In genomic region chr2:27085670-27086089, GRCh38 we compare ENCODE assay signal across 8 cellular contexts. TPM values are rescaled to one million over a fixed set of nuclear protein-coding genes. Genes with fewer than 3 reads are reported as not detected.
A peak's percentile ranks its signal among the peaks of the same experiment; 100 is the strongest.
DNase-seq lines count a peak whose midpoint lies in the region; TF ChIP-seq lines count a peak whose summit lies in the region.

No MANE protein-coding gene starts in this region.

- no peaks in the 10 kb centered on the region for H3K36me3 ChIP-seq in duodenal mucosa (ENCODE audit: control insufficient read depth in 1 of 2, insufficient read depth in 2 of 2, low read length in 2 of 2)
- H3K36me3 ChIP-seq in liver (ENCODE audit: control insufficient read depth in 4 of 4, insufficient read depth in 3 of 4, low read depth in 1 of 4, low read length in 3 of 4): no peaks in the 10 kb centered on the region

- TF ChIP-seq POLR2A in GM15510 (IDR thresholded peaks at IDR 0.05; ENCODE audit: borderline replicate concordance, extremely low read depth, insufficient read length): peak; percentile 36

- no peaks in the 10 kb centered on the region for H3K36me3 Mint-ChIP-seq in T-helper 1 cell treated with Interleukin-12 subunit alpha and Interleukin-12 subunit beta and Interleukin-4 antibody, amounts not matched to agents 30 μg/mL and 1 μg/mL, for 36 hours (ENCODE audit: low read depth)

- H3K9me3 ChIP-seq in duodenal mucosa (ENCODE audit: control insufficient read depth in 1 of 2, low read length in 2 of 2) (no peaks in the 10 kb centered on the region), liver (ENCODE audit: control insufficient read depth in 4 of 4, low read length in 3 of 4) (no peaks in the 10 kb centered on the region)

- H3K27me3 ChIP-seq in HL-60 (ENCODE audit: insufficient read depth, poor library complexity, severe bottlenecking) (no peaks in the 10 kb centered on the region), duodenal mucosa (ENCODE audit: control insufficient read depth in 1 of 2, insufficient read depth in 2 of 2, low read length in 2 of 2) (no peaks in the 10 kb centered on the region), liver (ENCODE audit: control insufficient read depth in 4 of 4, insufficient read depth in 4 of 4, low read length in 3 of 4) (no peaks in the 10 kb centered on the region)

- TF ChIP-seq CTCF in HL-60 (IDR thresholded peaks at IDR 0.05; ENCODE audit: insufficient read depth, low read length) (no peak), liver (IDR thresholded peaks at IDR 0.05; ENCODE audit: low read depth, low read length, missing input control) (peak; percentile 28)

- 3% methylated on average over 38 of the region's 38 CpGs for WGBS in liver

- H3K27ac Mint-ChIP-seq in T-helper 1 cell treated with Interleukin-12 subunit alpha and Interleukin-12 subunit beta and Interleukin-4 antibody, amounts not matched to agents 30 μg/mL and 1 μg/mL, for 36 hours: peak overlapping the region; percentile 76

- peak overlapping the region; percentile 58 to 76 for H3K9ac ChIP-seq in duodenal mucosa (ENCODE audit: low read depth in 1 of 2, low read length in 2 of 2)
- no peak overlapping the region for H3K9ac ChIP-seq in liver (ENCODE audit: low read depth in 1 of 2, low read length in 2 of 2)

- H3K4me1 ChIP-seq in duodenal mucosa (ENCODE audit: control insufficient read depth in 1 of 2, insufficient read depth in 2 of 2, low read length in 2 of 2) (peaks cover 33 to 44% of the 10 kb centered on the region in 2 donors), liver (ENCODE audit: control insufficient read depth in 4 of 4, insufficient read depth in 4 of 4, low read length in 3 of 4) (peaks cover 10 to 65% (median 34%) of the 10 kb centered on the region in 4 donors)

- peak; percentile 75 to 76 for TF ChIP-seq RAD21 in liver (IDR thresholded peaks at IDR 0.05)

- H3K27ac ChIP-seq in HL-60 (replicated peaks) (peak overlapping the region; percentile 82; the same call in 1 of the 2 replicates), duodenal mucosa (ENCODE audit: low read depth, low read length) (peak overlapping the region; percentile 85), liver (ENCODE audit: low read depth in 1 of 2, low read length in 2 of 2) (peak overlapping the region; percentile 70 to 87)

- H3K27me3 Mint-ChIP-seq in T-helper 1 cell treated with Interleukin-12 subunit alpha and Interleukin-12 subunit beta and Interleukin-4 antibody, amounts not matched to agents 30 μg/mL and 1 μg/mL, for 36 hours (ENCODE audit: low read depth): no peaks in the 10 kb centered on the region

- no peaks in the 10 kb centered on the region for H3K9me3 Mint-ChIP-seq in T-helper 1 cell treated with Interleukin-12 subunit alpha and Interleukin-12 subunit beta and Interleukin-4 antibody, amounts not matched to agents 30 μg/mL and 1 μg/mL, for 36 hours

- peak overlapping the region; percentile 66 for H3K4me3 Mint-ChIP-seq in T-helper 1 cell treated with Interleukin-12 subunit alpha and Interleukin-12 subunit beta and Interleukin-4 antibody, amounts not matched to agents 30 μg/mL and 1 μg/mL, for 36 hours

- H3K4me1 Mint-ChIP-seq in T-helper 1 cell treated with Interleukin-12 subunit alpha and Interleukin-12 subunit beta and Interleukin-4 antibody, amounts not matched to agents 30 μg/mL and 1 μg/mL, for 36 hours (ENCODE audit: low read depth): peaks cover 40% of the 10 kb centered on the region

- peak; percentile 87 for DNase-seq in Ammon's horn (ENCODE audit: low spot score)
- peak in 1 of 2 experiments; percentile 46 for DNase-seq in HL-60 (ENCODE audit: low read depth in 1 of 2, low spot score in 1 of 2)
- DNase-seq in stimulated activated CD4-positive, alpha-beta T cell treated with anti-CD3 and anti-CD28 coated beads, TNF-alpha, amount 100 ng/mL, for 4 hours (ENCODE audit: low read depth in 3 of 3): peak in 2 of 3 experiments; percentile 19 to 24
- DNase-seq in COLO829 (ENCODE audit: low spot score): no peak

- H3K4me3 ChIP-seq in HL-60 (replicated peaks; ENCODE audit: insufficient read depth, low read length) (peak overlapping the region; percentile 49), duodenal mucosa (ENCODE audit: low read depth in 1 of 2, low read length in 2 of 2) (peak overlapping the region; percentile 76 to 78), liver (ENCODE audit: low read depth in 1 of 3, low read length in 3 of 3) (peak overlapping the region; percentile 46 to 73 (median 63))

TF ChIP-seq in liver, 16 proteins besides CTCF, POLR2A, EP300 and RAD21:
- TF ChIP-seq REST (IDR thresholded peaks at IDR 0.05) (no peak), TAF1 (conservative IDR thresholded peaks at IDR 0.05) (no peak), FOXA1 (IDR thresholded peaks at IDR 0.05) (no peak), HNF4G (IDR thresholded peaks at IDR 0.05) (no peak), YY1 (IDR thresholded peaks at IDR 0.05) (no peak), RXRA (IDR thresholded peaks at IDR 0.05) (no peak), NR2F2 (IDR thresholded peaks at IDR 0.05) (no peak), EGR1 (IDR thresholded peaks at IDR 0.05; ENCODE audit: low read depth in 2 of 2) (no peak), SP1 (IDR thresholded peaks at IDR 0.05) (no peak), GABPA (IDR thresholded peaks at IDR 0.05 in 1 of 2, conservative IDR thresholded peaks at IDR 0.05 in 1 of 2) (no peak), ATF3 (IDR thresholded peaks at IDR 0.05) (no peak), HNF4A (conservative IDR thresholded peaks at IDR 0.05) (no peak), JUND (IDR thresholded peaks at IDR 0.05) (no peak), FOXA2 (IDR thresholded peaks at IDR 0.05) (no peak)
- TF ChIP-seq, protein P1, sequence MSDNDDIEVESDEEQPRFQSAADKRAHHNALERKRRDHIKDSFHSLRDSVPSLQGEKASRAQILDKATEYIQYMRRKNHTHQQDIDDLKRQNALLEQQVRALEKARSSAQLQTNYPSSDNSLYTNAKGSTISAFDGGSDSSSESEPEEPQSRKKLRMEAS (IDR thresholded peaks at IDR 0.05): no peak
- TF ChIP-seq, protein P2, sequence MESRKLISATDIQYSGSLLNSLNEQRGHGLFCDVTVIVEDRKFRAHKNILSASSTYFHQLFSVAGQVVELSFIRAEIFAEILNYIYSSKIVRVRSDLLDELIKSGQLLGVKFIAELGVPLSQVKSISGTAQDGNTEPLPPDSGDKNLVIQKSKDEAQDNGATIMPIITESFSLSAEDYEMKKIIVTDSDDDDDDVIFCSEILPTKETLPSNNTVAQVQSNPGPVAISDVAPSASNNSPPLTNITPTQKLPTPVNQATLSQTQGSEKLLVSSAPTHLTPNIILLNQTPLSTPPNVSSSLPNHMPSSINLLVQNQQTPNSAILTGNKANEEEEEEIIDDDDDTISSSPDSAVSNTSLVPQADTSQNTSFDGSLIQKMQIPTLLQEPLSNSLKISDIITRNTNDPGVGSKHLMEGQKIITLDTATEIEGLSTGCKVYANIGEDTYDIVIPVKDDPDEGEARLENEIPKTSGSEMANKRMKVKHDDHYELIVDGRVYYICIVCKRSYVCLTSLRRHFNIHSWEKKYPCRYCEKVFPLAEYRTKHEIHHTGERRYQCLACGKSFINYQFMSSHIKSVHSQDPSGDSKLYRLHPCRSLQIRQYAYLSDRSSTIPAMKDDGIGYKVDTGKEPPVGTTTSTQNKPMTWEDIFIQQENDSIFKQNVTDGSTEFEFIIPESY (IDR thresholded peaks at IDR 0.05): no peak

RNA-seq across cellular contexts. Expression of gene KHK, which starts 0.9 kb away (rescaled TPM):
- total RNA-seq in liver: 100 to 1,000 TPM in 1 of 2 donors, 10 to 100 TPM in 1; 26.1 to 152 TPM
- 100 to 1,000 TPM; 223 to 462 TPM for polyA plus RNA-seq in liver

RNA-seq across cellular contexts. Expression of gene EMILIN1, which starts 7.3 kb away (rescaled TPM):
- 10 to 100 TPM; 24.8 to 26.1 TPM for total RNA-seq in liver
- 10 to 100 TPM in 1 of 2 donors, 1 to 10 TPM in 1; 3.4 to 23.1 TPM for polyA plus RNA-seq in liver

RNA-seq across cellular contexts. Expression of gene OST4, which starts 14.2 kb away (rescaled TPM):
- total RNA-seq in liver: 100 to 1,000 TPM in 1 of 2 donors, 10 to 100 TPM in 1; 94.8 to 186 TPM
- 100 to 1,000 TPM; 227 to 377 TPM for polyA plus RNA-seq in liver

RNA-seq across cellular contexts. Expression of gene CGREF1, which starts 33.2 kb away (rescaled TPM):
- total RNA-seq in liver: 10 to 100 TPM in 1 of 2 donors, under 1 TPM in 1; 0.98 to 10.3 TPM
- 10 to 100 TPM; 13.0 to 16.1 TPM for polyA plus RNA-seq in liver

RNA-seq across cellular contexts. Expression of gene AGBL5, which starts 34.2 kb away (rescaled TPM):
- 1 to 10 TPM; 4.7 to 9.0 TPM for total RNA-seq in liver
- 1 to 10 TPM; 3.2 to 5.0 TPM for polyA plus RNA-seq in liver

Comparison
In these comparisons a context has a peak if more than half of its experiments do, and no peak if none do; other contexts are left out.
1. H3K9ac ChIP-seq: peak in duodenal mucosa (2 of 2); none in liver (0 of 2).
2. Peak in every context shown above with its lines, with median percentiles within 50 percentile points of each other: H3K27ac ChIP-seq and H3K4me3 ChIP-seq.